In genomic region chr5:142978726-142979125, GRCh38 we compare ENCODE assay signal across 23 cellular contexts.
DNase-seq lines count a peak whose midpoint lies in the region; ATAC-seq and TF ChIP-seq lines count a peak whose summit lies in the region.
"Had no signal": no experiment of that assay in that cellular context is flagged by ENCODE, and none has a peak within 500 bp of the region (broad histone marks: within the 10 kb centered on the region; RNA-seq: fewer than 3 reads in every experiment).

No MANE protein-coding gene starts in this region.

- H3K36me3 Mint-ChIP-seq in activated naive CD8-positive, alpha-beta T cell treated with anti-CD3 and anti-CD28 coated beads, Interleukin-2, amount 10 ng/mL, durations not matched to agents 7 days and 5 days: peaks cover 24% of the 10 kb centered on the region
- no peaks in the 10 kb centered on the region for H3K36me3 Mint-ChIP-seq in CD4-positive, alpha-beta T cell (ENCODE audit: low read depth)

- peak overlapping the region; percentile 3 for H3K27ac Mint-ChIP-seq in activated naive CD8-positive, alpha-beta T cell treated with anti-CD3 and anti-CD28 coated beads, Interleukin-2, amount 10 ng/mL, durations not matched to agents 7 days and 5 days
- no peak overlapping the region for H3K27ac Mint-ChIP-seq in CD4-positive, alpha-beta T cell
- H3K27ac Mint-ChIP-seq: nephron progenitor cell had no signal

- TF ChIP-seq EP300 in SK-N-SH (IDR thresholded peaks at IDR 0.05; ENCODE audit: borderline replicate concordance in 1 of 2, low read depth in 1 of 2, low read length in 1 of 2): no peak

- H2BK15ac ChIP-seq in IMR-90 (ENCODE audit: low read depth, low read length): no peak overlapping the region

- H3K36me3 ChIP-seq in SK-N-SH (replicated peaks in 1 of 2; ENCODE audit: control insufficient read depth in 1 of 2, insufficient read depth in 2 of 2, low read length in 1 of 2): no peaks in the 10 kb centered on the region
- no peaks in the 10 kb centered on the region for H3K36me3 ChIP-seq in IMR-90 (ENCODE audit: control insufficient read depth, insufficient read depth, low read length)
- H3K36me3 ChIP-seq: sigmoid colon, upper lobe of left lung had no signal

- H3K27me3 ChIP-seq in SK-N-SH (ENCODE audit: insufficient read depth): no peaks in the 10 kb centered on the region
- H3K27me3 ChIP-seq in IMR-90 (ENCODE audit: control insufficient read depth, insufficient read depth, low read length): no peaks in the 10 kb centered on the region
- H3K27me3 ChIP-seq in foreskin keratinocyte: no peaks in the 10 kb centered on the region
- H3K27me3 ChIP-seq in CD4-positive, alpha-beta T cell (ENCODE audit: control insufficient read depth, insufficient read depth, low read length): no peaks in the 10 kb centered on the region
- H3K27me3 ChIP-seq: dorsolateral prefrontal cortex, hepatocyte, sigmoid colon, upper lobe of left lung had no signal

- H4K20me1 ChIP-seq in SK-N-SH (ENCODE audit: insufficient read depth) (no peaks in the 10 kb centered on the region), IMR-90 (ENCODE audit: insufficient read depth, low read length) (no peaks in the 10 kb centered on the region)

- peaks cover 2% of the 10 kb centered on the region for H3K9me3 Mint-ChIP-seq in activated naive CD8-positive, alpha-beta T cell treated with anti-CD3 and anti-CD28 coated beads, Interleukin-2, amount 10 ng/mL, durations not matched to agents 7 days and 5 days
- H3K9me3 Mint-ChIP-seq in CD4-positive, alpha-beta T cell: no peaks in the 10 kb centered on the region
- H3K9me3 Mint-ChIP-seq: nephron progenitor cell had no signal

- POLR2A ChIA-PET in SK-N-SH (lab: Yijun Ruan, JAX) (no interaction called here), IMR-90 (lab: Charles Lee; ENCODE audit: unreplicated experiment) (interaction anchor here (0.6 kb wide), 1 partner anchor 382 kb away, joined by 6 read pairs; no protein-coding TSS in a partner anchor)
- POLR2A ChIA-PET in activated naive CD8-positive, alpha-beta T cell treated with anti-CD3 and anti-CD28 coated beads, Interleukin-2, amount 10 ng/mL, durations not matched to agents 7 days and 5 days (lab: Charles Lee): no interaction called here
- POLR2A ChIA-PET in CD4-positive, alpha-beta T cell (lab: Charles Lee): interaction anchor here (0.6 to 1.2 kb wide), 2 partner anchors 24 to 690 kb away, joined by 3 to 4 read pairs; no protein-coding TSS in a partner anchor

- H3K4me2 ChIP-seq in SK-N-SH (no peak overlapping the region), IMR-90 (ENCODE audit: low read depth, low read length) (no peak overlapping the region)
- H3K4me2 ChIP-seq: hepatocyte had no signal

- CTCF ChIA-PET in SK-N-SH (lab: Yijun Ruan, JAX): interaction anchor here (1.3 kb wide), 1 partner anchor 846 kb away, joined by 3 read pairs; no protein-coding TSS in a partner anchor
- CTCF ChIA-PET in IMR-90 (lab: Yijun Ruan, JAX): interaction anchor here (0.6 kb wide), 1 partner anchor 266 kb away, joined by 4 read pairs; no protein-coding TSS in a partner anchor
- CTCF ChIA-PET in CD4-positive, alpha-beta T cell (lab: Charles Lee): interaction anchor here (0.6 to 1.0 kb wide), 2 partner anchors 16 to 22 kb away, joined by 3 read pairs; no protein-coding TSS in a partner anchor

- DNase-seq in SK-N-SH (no peak), IMR-90 (peak; percentile 31), foreskin keratinocyte (peak in 1 of 2 donors; percentile 36), C1 segment of cervical spinal cord (lab: John Stamatoyannopoulos, UW) (no peak), NCI-H1930 (lab: John Stamatoyannopoulos, UW) (no peak)
- DNase-seq in activated naive CD8-positive, alpha-beta T cell treated with anti-CD3 and anti-CD28 coated beads, Interleukin-2, amount 10 ng/mL, durations not matched to agents 7 days and 5 days: no peak
- DNase-seq in CD4-positive, alpha-beta T cell: no peak
- DNase-seq: activated CD4-positive, alpha-beta T cell treated with anti-CD3 and anti-CD28 coated beads for 36 hours; AML-193; dorsolateral prefrontal cortex; erythroblast; GOT3; left ventricle myocardium superior; midbrain; NCI-H1436 treated with DMSO at 0.1 percent for 48 hours; NCI-H2171; NCI-H526; nephron progenitor cell; sigmoid colon; upper lobe of left lung had no signal

- dilution Hi-C loops in IMR-90 (cut with HindIII; ENCODE audit: low sequenced_read_pairs, unreplicated experiment): no loop called here

- no peak overlapping the region for H2BK120ac ChIP-seq in IMR-90 (ENCODE audit: low read depth, low read length)

- no peaks in the 10 kb centered on the region for H3K9me2 ChIP-seq in SK-N-SH

- TF ChIP-seq POLR2A in IMR-90 (IDR thresholded peaks at IDR 0.05; ENCODE audit: low read depth, low read length): no peak

- no peak overlapping the region for H3K23ac ChIP-seq in IMR-90 (ENCODE audit: low read depth, low read length)

- no peak overlapping the region for H2BK20ac ChIP-seq in IMR-90 (ENCODE audit: low read depth, low read length)

- no peak overlapping the region for H2AFZ ChIP-seq in SK-N-SH (ENCODE audit: low read depth)
- no peak overlapping the region for H2AFZ ChIP-seq in IMR-90 (replicated peaks; ENCODE audit: low read length, poor library complexity)
- H2AFZ ChIP-seq: hepatocyte had no signal

- H3K9me1 ChIP-seq in IMR-90 (ENCODE audit: insufficient read depth, low read length): peaks cover 30% of the 10 kb centered on the region

- H3K9ac ChIP-seq in SK-N-SH (no peak overlapping the region), IMR-90 (ENCODE audit: low read depth, low read length) (no peak overlapping the region)

- H3K4me3 ChIP-seq in SK-N-SH (ENCODE audit: low read depth in 2 of 2, low read length in 1 of 2) (no peak overlapping the region), IMR-90 (ENCODE audit: insufficient read depth, low read depth, low read length) (no peak overlapping the region)
- H3K4me3 ChIP-seq: dorsolateral prefrontal cortex, hepatocyte, sigmoid colon, upper lobe of left lung had no signal

- no peak overlapping the region for H4K91ac ChIP-seq in IMR-90 (ENCODE audit: insufficient read depth, low read depth, low read length)

- H3F3A ChIP-seq in SK-N-SH (replicated peaks; ENCODE audit: insufficient read depth): peaks cover 44% of the 10 kb centered on the region

- no peak overlapping the region for H3K18ac ChIP-seq in IMR-90 (ENCODE audit: low read depth, low read length)

- no peak for TF ChIP-seq CTCF in SK-N-SH (IDR thresholded peaks at IDR 0.05)
- TF ChIP-seq CTCF in IMR-90 (conservative IDR thresholded peaks at IDR 0.05; ENCODE audit: low read depth, low read length): no peak
- no peak for TF ChIP-seq CTCF in foreskin keratinocyte (conservative IDR thresholded peaks at IDR 0.05)
- TF ChIP-seq CTCF in CD4-positive, alpha-beta T cell (IDR thresholded peaks at IDR 0.05): no peak

- whole genome bisulfite sequencing in SK-N-SH (ENCODE audit: low lambda C conversion rate): 85% methylated on average over 1 of the region's 1 CpG
- no CpG with 5 or more reads among the region's 1 CpG for WGBS in IMR-90 (ENCODE audit: extremely low coverage in 2 of 2, insufficient read length in 1 of 2), 2 experiments

- H4K8ac ChIP-seq in IMR-90 (ENCODE audit: low read depth in 2 of 2, low read length in 2 of 2): no peak overlapping the region

- H3K4ac ChIP-seq in IMR-90 (ENCODE audit: low read depth, low read length): no peak overlapping the region

- peaks cover 29 to 55% of the 10 kb centered on the region in 2 experiments for H3K4me1 ChIP-seq in SK-N-SH (ENCODE audit: control insufficient read depth in 1 of 2, insufficient read depth in 2 of 2, low read depth in 1 of 2, low read length in 1 of 2)
- H3K4me1 ChIP-seq in IMR-90 (ENCODE audit: control insufficient read depth, insufficient read depth, low read length): peaks cover 28% of the 10 kb centered on the region
- H3K4me1 ChIP-seq in foreskin keratinocyte: peaks cover 58% of the 10 kb centered on the region

- H3K4me3 Mint-ChIP-seq in activated naive CD8-positive, alpha-beta T cell treated with anti-CD3 and anti-CD28 coated beads, Interleukin-2, amount 10 ng/mL, durations not matched to agents 7 days and 5 days: no peak overlapping the region
- H3K4me3 Mint-ChIP-seq in CD4-positive, alpha-beta T cell: no peak overlapping the region
- H3K4me3 Mint-ChIP-seq: nephron progenitor cell had no signal

- H3K4me1 Mint-ChIP-seq in activated naive CD8-positive, alpha-beta T cell treated with anti-CD3 and anti-CD28 coated beads, Interleukin-2, amount 10 ng/mL, durations not matched to agents 7 days and 5 days: peaks cover 47% of the 10 kb centered on the region
- peaks cover 47% of the 10 kb centered on the region for H3K4me1 Mint-ChIP-seq in CD4-positive, alpha-beta T cell (ENCODE audit: low read depth)

- H3K27me3 Mint-ChIP-seq in activated naive CD8-positive, alpha-beta T cell treated with anti-CD3 and anti-CD28 coated beads, Interleukin-2, amount 10 ng/mL, durations not matched to agents 7 days and 5 days: no peaks in the 10 kb centered on the region
- H3K27me3 Mint-ChIP-seq in CD4-positive, alpha-beta T cell: no peaks in the 10 kb centered on the region
- H3K27me3 Mint-ChIP-seq: activated CD4-positive, alpha-beta T cell treated with anti-CD3 and anti-CD28 coated beads for 36 hours had no signal

- H4K5ac ChIP-seq in IMR-90 (ENCODE audit: low read depth, low read length): no peak overlapping the region

- no TSS peak for BruUV-seq in IMR-90 (replicated peaks; lab: Mats Ljungman, UMichigan)

- no peak overlapping the region for H2AK5ac ChIP-seq in IMR-90 (ENCODE audit: low read depth, low read length)

- no peak overlapping the region for H3K14ac ChIP-seq in IMR-90 (replicated peaks; ENCODE audit: low read depth, low read length)

- H3K9me3 ChIP-seq in SK-N-SH (no peaks in the 10 kb centered on the region), IMR-90 (ENCODE audit: control insufficient read depth, insufficient read depth, low read length) (no peaks in the 10 kb centered on the region)
- H3K9me3 ChIP-seq in CD4-positive, alpha-beta T cell (ENCODE audit: control insufficient read depth, low read length): no peaks in the 10 kb centered on the region
- H3K9me3 ChIP-seq: sigmoid colon, upper lobe of left lung had no signal

- H3K27ac ChIP-seq in SK-N-SH (ENCODE audit: low read depth in 2 of 2, low read length in 1 of 2) (peak overlapping the region; percentile 90 to 91; a peak in 3 of 4 replicates), IMR-90 (ENCODE audit: insufficient read depth, low read length) (no peak overlapping the region), foreskin keratinocyte (peak overlapping the region; percentile 44)
- H3K27ac ChIP-seq in CD4-positive, alpha-beta T cell (ENCODE audit: low read depth, low read length): no peak overlapping the region
- H3K27ac ChIP-seq: 22Rv1, hepatocyte, sigmoid colon had no signal

- no peak for ATAC-seq in SK-N-SH treated with all-trans-retinoic acid at 6 μM for 48 hours
- no peak for ATAC-seq in IMR-90 (ENCODE audit: low read depth)
- no peak for ATAC-seq in activated naive CD8-positive, alpha-beta T cell treated with anti-CD3 and anti-CD28 coated beads, Interleukin-2, amount 10 ng/mL, durations not matched to agents 7 days and 5 days (ENCODE audit: low read depth)
- ATAC-seq in foreskin keratinocyte: no peak
- ATAC-seq in CD4-positive, alpha-beta T cell (ENCODE audit: poor library complexity): no peak
- ATAC-seq: activated CD4-positive, alpha-beta T cell treated with anti-CD3 and anti-CD28 coated beads for 36 hours; left ventricle myocardium superior had no signal

- in situ Hi-C loops in IMR-90 (cut with MboI; ENCODE audit: low sequenced_read_pairs): no loop called here

- no peak overlapping the region for H2AK9ac ChIP-seq in IMR-90 (replicated peaks; ENCODE audit: low read depth, low read length, poor library complexity)

- no peaks in the 10 kb centered on the region; a peak in 1 of 4 replicates for H3K79me1 ChIP-seq in IMR-90 (ENCODE audit: low read depth in 1 of 2, low read length in 2 of 2)

- no peaks in the 10 kb centered on the region for H3K79me2 ChIP-seq in SK-N-SH (ENCODE audit: insufficient read depth)
- H3K79me2 ChIP-seq: hepatocyte had no signal

- TF ChIP-seq RAD21 in SK-N-SH (IDR thresholded peaks at IDR 0.05; ENCODE audit: low read length) (no peak), IMR-90 (IDR thresholded peaks at IDR 0.05; ENCODE audit: low read length) (no peak)

- intact Hi-C loops in IMR-90 (cut with micrococcal nuclease): no loop called here
- intact Hi-C loops in CD4-positive, alpha-beta T cell (cut with DNase I, micrococcal nuclease): no loop called here

- H3K56ac ChIP-seq in IMR-90 (ENCODE audit: extremely low read depth, insufficient read depth, low read length): no peak overlapping the region

- no peak overlapping the region for H2BK5ac ChIP-seq in IMR-90 (ENCODE audit: low read depth, low read length, poor library complexity, severe bottlenecking)

Comparison
In these comparisons a context has a peak if more than half of its experiments do, and no peak if none do; other contexts are left out.
1. H3K27ac ChIP-seq: peak in SK-N-SH (2 of 2) and foreskin keratinocyte (single experiment); none in IMR-90 (single experiment) and CD4-positive, alpha-beta T cell (single experiment).
2. POLR2A ChIA-PET loops: an anchor here in IMR-90 (0.6 kb wide) and CD4-positive, alpha-beta T cell (0.6 to 1.2 kb wide); none called in SK-N-SH and activated naive CD8-positive, alpha-beta T cell treated with anti-CD3 and anti-CD28 coated beads, Interleukin-2, amount 10 ng/mL, durations not matched to agents 7 days and 5 days.